In genomic region chr15:48550822-48551525, GRCh38 we compare ENCODE assay signal across 17 cellular contexts.
"Had no signal": no experiment of that assay in that cellular context is flagged by ENCODE, and none has a peak within 500 bp of the region (broad histone marks: within the 10 kb centered on the region; RNA-seq: fewer than 3 reads in every experiment).

No MANE protein-coding gene starts in this region.

- H3K4me1 ChIP-seq: lower lobe of right lung, psoas muscle, upper lobe of right lung had no signal

- H3K4me3 ChIP-seq: esophagus muscularis mucosa, lower lobe of right lung, psoas muscle, SJSA1, upper lobe of right lung had no signal

- H3K4me1 Mint-ChIP-seq: naive B cell had no signal

- DNase-seq: activated CD4-positive, alpha-beta T cell treated with anti-CD3 and anti-CD28 coated beads for 48 hours; activated naive CD4-positive, alpha-beta T cell treated with Interleukin-2 at 50 U/mL for 16 hours; cerebellar nuclear complex; lower lobe of right lung; naive B cell; psoas muscle; stimulated activated CD4-positive, alpha-beta T cell treated with anti-CD3 and anti-CD28 coated beads, Interleukin-4, amount 100 ng/mL, for 1 hour; stimulated activated CD8-positive, alpha-beta memory T cell treated with anti-CD3 and anti-CD28 coated beads, Interleukin-4, amount 100 ng/mL, for 48 hours; stimulated activated naive CD8-positive, alpha-beta T cell treated with anti-CD3 and anti-CD28 coated beads, Interleukin-15, Interleukin-2, amounts not matched to agents 100 U/mL and 50 U/mL, for 24 hours; T-helper 9 cell; upper lobe of right lung had no signal

- FAIRE-seq: endometrium, frontal cortex had no signal

- ATAC-seq: lower lobe of right lung; psoas muscle; stimulated activated naive CD8-positive, alpha-beta T cell treated with anti-CD3 and anti-CD28 coated beads, Interleukin-15, Interleukin-2, amounts not matched to agents 100 U/mL and 50 U/mL, for 24 hours; upper lobe of right lung had no signal

- H3K27me3 Mint-ChIP-seq: naive B cell had no signal

- H3K9me3 Mint-ChIP-seq: naive B cell had no signal

- H3K27ac ChIP-seq: lower lobe of right lung, neutrophil, psoas muscle, SJSA1, upper lobe of right lung, VCaP had no signal

- H3K4me3 Mint-ChIP-seq: naive B cell had no signal

- H3K27me3 ChIP-seq: esophagus muscularis mucosa, neutrophil, SJSA1, upper lobe of right lung had no signal

- H3K36me3 ChIP-seq: esophagus muscularis mucosa, lower lobe of right lung, neutrophil, upper lobe of right lung had no signal

- H3K9me3 ChIP-seq: esophagus muscularis mucosa, lower lobe of right lung, neutrophil, psoas muscle, SJSA1, upper lobe of right lung had no signal

- H3K36me3 Mint-ChIP-seq: naive B cell had no signal
